Comparison of ENCODE assay signal across 1 cellular context in the genomic region with DNA sequence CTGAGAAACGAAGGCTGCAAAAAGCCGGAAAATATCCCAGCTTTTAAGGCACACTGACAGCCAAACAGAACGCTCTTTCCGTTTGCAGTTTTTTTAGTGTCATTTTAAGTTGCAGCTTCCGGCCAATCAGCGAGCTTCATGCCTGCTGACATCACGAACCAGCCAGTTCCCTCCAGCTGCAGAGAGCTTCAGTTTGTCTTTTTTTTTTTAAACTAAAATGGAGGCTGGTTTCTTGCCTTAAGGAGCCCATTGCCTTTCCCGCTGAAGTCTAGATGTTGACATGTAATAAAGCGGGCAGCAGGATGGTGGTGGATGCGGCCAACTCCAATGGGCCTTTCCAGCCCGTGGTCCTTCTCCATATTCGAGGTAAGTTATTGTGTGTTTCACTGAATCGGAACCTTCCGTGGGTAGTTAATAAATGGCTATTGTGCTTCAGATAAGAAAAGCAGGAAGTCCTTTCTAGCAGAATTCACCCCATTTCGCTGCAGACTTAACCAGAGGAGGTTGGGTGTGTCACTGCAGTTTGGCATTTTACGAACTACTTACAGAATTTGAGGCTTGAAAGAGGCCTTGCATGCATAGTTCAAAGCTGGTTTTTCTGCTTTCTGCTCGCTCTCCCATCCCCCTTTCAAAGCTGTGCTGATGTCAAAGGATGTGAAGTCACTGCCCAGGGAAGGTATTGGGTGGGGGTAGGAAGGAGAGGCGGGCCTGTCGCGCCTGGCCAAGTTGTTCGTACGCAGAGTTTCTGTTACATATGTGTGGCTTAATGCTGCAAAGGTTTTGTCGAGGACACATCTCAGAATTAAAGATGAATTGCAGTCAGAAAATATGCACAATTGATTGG.
A peak's percentile ranks its signal among the peaks of the same experiment; 100 is the strongest.
TF ChIP-seq lines count a peak whose summit lies in the region.

No MANE protein-coding gene starts in this region.

TF ChIP-seq in HepG2, 621 proteins besides CTCF, POLR2A, EP300 and RAD21 (continued from another document and continues in another):
- TF ChIP-seq, protein P1, sequence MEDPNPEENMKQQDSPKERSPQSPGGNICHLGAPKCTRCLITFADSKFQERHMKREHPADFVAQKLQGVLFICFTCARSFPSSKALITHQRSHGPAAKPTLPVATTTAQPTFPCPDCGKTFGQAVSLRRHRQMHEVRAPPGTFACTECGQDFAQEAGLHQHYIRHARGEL (CRISPR knock-in tag; IDR thresholded peaks at IDR 0.05): no peak
- TF ChIP-seq ATF1 (CRISPR knock-in tag; IDR thresholded peaks at IDR 0.05): peak; percentile 90
- no peak for TF ChIP-seq SP1 (IDR thresholded peaks at IDR 0.05)
- TF ChIP-seq SP1 (CRISPR knock-in tag; IDR thresholded peaks at IDR 0.05): peak; percentile 43; the same call in 1 of the 2 replicates
- TF ChIP-seq DNMT1 (CRISPR knock-in tag; IDR thresholded peaks at IDR 0.05): no peak
- TF ChIP-seq, protein P2, sequence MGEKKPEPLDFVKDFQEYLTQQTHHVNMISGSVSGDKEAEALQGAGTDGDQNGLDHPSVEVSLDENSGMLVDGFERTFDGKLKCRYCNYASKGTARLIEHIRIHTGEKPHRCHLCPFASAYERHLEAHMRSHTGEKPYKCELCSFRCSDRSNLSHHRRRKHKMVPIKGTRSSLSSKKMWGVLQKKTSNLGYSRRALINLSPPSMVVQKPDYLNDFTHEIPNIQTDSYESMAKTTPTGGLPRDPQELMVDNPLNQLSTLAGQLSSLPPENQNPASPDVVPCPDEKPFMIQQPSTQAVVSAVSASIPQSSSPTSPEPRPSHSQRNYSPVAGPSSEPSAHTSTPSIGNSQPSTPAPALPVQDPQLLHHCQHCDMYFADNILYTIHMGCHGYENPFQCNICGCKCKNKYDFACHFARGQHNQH (CRISPR knock-in tag; IDR thresholded peaks at IDR 0.05): peak; percentile 55; the same call in 1 of the 2 replicates
- TF ChIP-seq ZNF614 (CRISPR knock-in tag; IDR thresholded peaks at IDR 0.05; ENCODE audit: borderline replicate concordance): peak; percentile 44; the same call in 1 of the 2 replicates
- TF ChIP-seq, protein P3, sequence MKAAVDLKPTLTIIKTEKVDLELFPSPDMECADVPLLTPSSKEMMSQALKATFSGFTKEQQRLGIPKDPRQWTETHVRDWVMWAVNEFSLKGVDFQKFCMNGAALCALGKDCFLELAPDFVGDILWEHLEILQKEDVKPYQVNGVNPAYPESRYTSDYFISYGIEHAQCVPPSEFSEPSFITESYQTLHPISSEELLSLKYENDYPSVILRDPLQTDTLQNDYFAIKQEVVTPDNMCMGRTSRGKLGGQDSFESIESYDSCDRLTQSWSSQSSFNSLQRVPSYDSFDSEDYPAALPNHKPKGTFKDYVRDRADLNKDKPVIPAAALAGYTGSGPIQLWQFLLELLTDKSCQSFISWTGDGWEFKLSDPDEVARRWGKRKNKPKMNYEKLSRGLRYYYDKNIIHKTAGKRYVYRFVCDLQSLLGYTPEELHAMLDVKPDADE (CRISPR knock-in tag; IDR thresholded peaks at IDR 0.05): no peak
- TF ChIP-seq MEIS1 (CRISPR knock-in tag; IDR thresholded peaks at IDR 0.05; ENCODE audit: borderline replicate concordance): no peak
- TF ChIP-seq, protein P4, sequence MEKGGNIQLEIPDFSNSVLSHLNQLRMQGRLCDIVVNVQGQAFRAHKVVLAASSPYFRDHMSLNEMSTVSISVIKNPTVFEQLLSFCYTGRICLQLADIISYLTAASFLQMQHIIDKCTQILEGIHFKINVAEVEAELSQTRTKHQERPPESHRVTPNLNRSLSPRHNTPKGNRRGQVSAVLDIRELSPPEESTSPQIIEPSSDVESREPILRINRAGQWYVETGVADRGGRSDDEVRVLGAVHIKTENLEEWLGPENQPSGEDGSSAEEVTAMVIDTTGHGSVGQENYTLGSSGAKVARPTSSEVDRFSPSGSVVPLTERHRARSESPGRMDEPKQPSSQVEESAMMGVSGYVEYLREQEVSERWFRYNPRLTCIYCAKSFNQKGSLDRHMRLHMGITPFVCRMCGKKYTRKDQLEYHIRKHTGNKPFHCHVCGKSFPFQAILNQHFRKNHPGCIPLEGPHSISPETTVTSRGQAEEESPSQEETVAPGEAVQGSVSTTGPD (CRISPR knock-in tag; IDR thresholded peaks at IDR 0.05): no peak
- peak; percentile 82 for TF ChIP-seq TAF1 (CRISPR knock-in tag; IDR thresholded peaks at IDR 0.05)
- no peak for TF ChIP-seq CEBPB (IDR thresholded peaks at IDR 0.05; ENCODE audit: borderline replicate concordance, low read depth, low read length)
- TF ChIP-seq ZNF224 (CRISPR knock-in tag; IDR thresholded peaks at IDR 0.05): peak; percentile 77; the same call in 1 of the 2 replicates
- no peak for TF ChIP-seq ZBTB3 (CRISPR knock-in tag; IDR thresholded peaks at IDR 0.05; ENCODE audit: borderline replicate concordance, low read depth)
- TF ChIP-seq PAF1 (CRISPR knock-in tag; IDR thresholded peaks at IDR 0.05): no peak
- no peak for TF ChIP-seq ZNF724P (CRISPR knock-in tag; IDR thresholded peaks at IDR 0.05; ENCODE audit: borderline replicate concordance)
- no peak for TF ChIP-seq ZNF33A (CRISPR knock-in tag; IDR thresholded peaks at IDR 0.05; ENCODE audit: borderline replicate concordance)
- peak; percentile 14; the same call in 1 of the 2 replicates for TF ChIP-seq RARA (CRISPR knock-in tag; IDR thresholded peaks at IDR 0.05)
- TF ChIP-seq ZNF441 (CRISPR knock-in tag; IDR thresholded peaks at IDR 0.05; ENCODE audit: borderline replicate concordance): no peak
- TF ChIP-seq, protein P5, sequence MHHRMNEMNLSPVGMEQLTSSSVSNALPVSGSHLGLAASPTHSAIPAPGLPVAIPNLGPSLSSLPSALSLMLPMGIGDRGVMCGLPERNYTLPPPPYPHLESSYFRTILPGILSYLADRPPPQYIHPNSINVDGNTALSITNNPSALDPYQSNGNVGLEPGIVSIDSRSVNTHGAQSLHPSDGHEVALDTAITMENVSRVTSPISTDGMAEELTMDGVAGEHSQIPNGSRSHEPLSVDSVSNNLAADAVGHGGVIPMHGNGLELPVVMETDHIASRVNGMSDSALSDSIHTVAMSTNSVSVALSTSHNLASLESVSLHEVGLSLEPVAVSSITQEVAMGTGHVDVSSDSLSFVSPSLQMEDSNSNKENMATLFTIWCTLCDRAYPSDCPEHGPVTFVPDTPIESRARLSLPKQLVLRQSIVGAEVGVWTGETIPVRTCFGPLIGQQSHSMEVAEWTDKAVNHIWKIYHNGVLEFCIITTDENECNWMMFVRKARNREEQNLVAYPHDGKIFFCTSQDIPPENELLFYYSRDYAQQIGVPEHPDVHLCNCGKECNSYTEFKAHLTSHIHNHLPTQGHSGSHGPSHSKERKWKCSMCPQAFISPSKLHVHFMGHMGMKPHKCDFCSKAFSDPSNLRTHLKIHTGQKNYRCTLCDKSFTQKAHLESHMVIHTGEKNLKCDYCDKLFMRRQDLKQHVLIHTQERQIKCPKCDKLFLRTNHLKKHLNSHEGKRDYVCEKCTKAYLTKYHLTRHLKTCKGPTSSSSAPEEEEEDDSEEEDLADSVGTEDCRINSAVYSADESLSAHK (CRISPR knock-in tag; IDR thresholded peaks at IDR 0.05; ENCODE audit: borderline replicate concordance): no peak
- TF ChIP-seq FLYWCH1 (CRISPR knock-in tag; IDR thresholded peaks at IDR 0.05): 0 out of 2 replicates have a peak, but pooled peaks have one; percentile 48
- TF ChIP-seq RNF2 (conservative IDR thresholded peaks at IDR 0.05; ENCODE audit: low read depth): no peak
- TF ChIP-seq MAF1 (CRISPR knock-in tag; IDR thresholded peaks at IDR 0.05; ENCODE audit: borderline replicate concordance): no peak
- TF ChIP-seq ZNF674 (CRISPR knock-in tag; IDR thresholded peaks at IDR 0.05; ENCODE audit: low read depth): no peak
- TF ChIP-seq, protein P6, sequence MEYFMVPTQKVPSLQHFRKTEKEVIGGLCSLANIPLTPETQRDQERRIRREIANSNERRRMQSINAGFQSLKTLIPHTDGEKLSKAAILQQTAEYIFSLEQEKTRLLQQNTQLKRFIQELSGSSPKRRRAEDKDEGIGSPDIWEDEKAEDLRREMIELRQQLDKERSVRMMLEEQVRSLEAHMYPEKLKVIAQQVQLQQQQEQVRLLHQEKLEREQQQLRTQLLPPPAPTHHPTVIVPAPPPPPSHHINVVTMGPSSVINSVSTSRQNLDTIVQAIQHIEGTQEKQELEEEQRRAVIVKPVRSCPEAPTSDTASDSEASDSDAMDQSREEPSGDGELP (IDR thresholded peaks at IDR 0.05; ENCODE audit: borderline replicate concordance, low read depth): peak; percentile 54; the same call in 1 of the 2 replicates
- TF ChIP-seq SMAD9 (CRISPR knock-in tag; IDR thresholded peaks at IDR 0.05): no peak
- TF ChIP-seq CCAR2 (optimal IDR thresholded peaks at IDR 0.05; ENCODE audit: low read depth, low read length): no peak
- TF ChIP-seq, protein P7, sequence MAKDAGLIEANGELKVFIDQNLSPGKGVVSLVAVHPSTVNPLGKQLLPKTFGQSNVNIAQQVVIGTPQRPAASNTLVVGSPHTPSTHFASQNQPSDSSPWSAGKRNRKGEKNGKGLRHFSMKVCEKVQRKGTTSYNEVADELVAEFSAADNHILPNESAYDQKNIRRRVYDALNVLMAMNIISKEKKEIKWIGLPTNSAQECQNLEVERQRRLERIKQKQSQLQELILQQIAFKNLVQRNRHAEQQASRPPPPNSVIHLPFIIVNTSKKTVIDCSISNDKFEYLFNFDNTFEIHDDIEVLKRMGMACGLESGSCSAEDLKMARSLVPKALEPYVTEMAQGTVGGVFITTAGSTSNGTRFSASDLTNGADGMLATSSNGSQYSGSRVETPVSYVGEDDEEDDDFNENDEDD (CRISPR knock-in tag; IDR thresholded peaks at IDR 0.05; ENCODE audit: borderline replicate concordance): 0 out of 2 replicates have a peak, but pooled peaks have one; percentile 24
- TF ChIP-seq ZNF446 (CRISPR knock-in tag; IDR thresholded peaks at IDR 0.05): no peak
- TF ChIP-seq KLF12 (CRISPR knock-in tag; IDR thresholded peaks at IDR 0.05; ENCODE audit: borderline replicate concordance): peak; percentile 10; the same call in 1 of the 2 replicates
- no peak for TF ChIP-seq ZNF10 (CRISPR knock-in tag; IDR thresholded peaks at IDR 0.05; ENCODE audit: borderline replicate concordance, low read depth)
- no peak for TF ChIP-seq TP53 (CRISPR knock-in tag; conservative IDR thresholded peaks at IDR 0.05)
- TF ChIP-seq ZNF577 (CRISPR knock-in tag; IDR thresholded peaks at IDR 0.05; ENCODE audit: borderline replicate concordance, low read depth): no peak
- TF ChIP-seq ZNF570 (CRISPR knock-in tag; IDR thresholded peaks at IDR 0.05; ENCODE audit: borderline replicate concordance): no peak
- TF ChIP-seq, protein P8, sequence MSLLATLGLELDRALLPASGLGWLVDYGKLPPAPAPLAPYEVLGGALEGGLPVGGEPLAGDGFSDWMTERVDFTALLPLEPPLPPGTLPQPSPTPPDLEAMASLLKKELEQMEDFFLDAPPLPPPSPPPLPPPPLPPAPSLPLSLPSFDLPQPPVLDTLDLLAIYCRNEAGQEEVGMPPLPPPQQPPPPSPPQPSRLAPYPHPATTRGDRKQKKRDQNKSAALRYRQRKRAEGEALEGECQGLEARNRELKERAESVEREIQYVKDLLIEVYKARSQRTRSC (CRISPR knock-in tag; IDR thresholded peaks at IDR 0.05; ENCODE audit: low read depth): no peak
- TF ChIP-seq ZNF7 (CRISPR knock-in tag; IDR thresholded peaks at IDR 0.05): no peak
- TF ChIP-seq SKI (IDR thresholded peaks at IDR 0.05; ENCODE audit: partially characterized antibody): no peak
- TF ChIP-seq ZSCAN9 (CRISPR knock-in tag; IDR thresholded peaks at IDR 0.05; ENCODE audit: borderline replicate concordance): peak; percentile 51; the same call in 1 of the 2 replicates
- peak; percentile 37; the same call in 1 of the 2 replicates for TF ChIP-seq ZNF607 (CRISPR knock-in tag; IDR thresholded peaks at IDR 0.05; ENCODE audit: borderline replicate concordance)
- no peak for TF ChIP-seq ZNF317 (CRISPR knock-in tag; IDR thresholded peaks at IDR 0.05)
- TF ChIP-seq ZNF530 (CRISPR knock-in tag; IDR thresholded peaks at IDR 0.05; ENCODE audit: low read depth): no peak
- no peak for TF ChIP-seq ZNF563 (CRISPR knock-in tag; IDR thresholded peaks at IDR 0.05)
- TF ChIP-seq, protein P9, sequence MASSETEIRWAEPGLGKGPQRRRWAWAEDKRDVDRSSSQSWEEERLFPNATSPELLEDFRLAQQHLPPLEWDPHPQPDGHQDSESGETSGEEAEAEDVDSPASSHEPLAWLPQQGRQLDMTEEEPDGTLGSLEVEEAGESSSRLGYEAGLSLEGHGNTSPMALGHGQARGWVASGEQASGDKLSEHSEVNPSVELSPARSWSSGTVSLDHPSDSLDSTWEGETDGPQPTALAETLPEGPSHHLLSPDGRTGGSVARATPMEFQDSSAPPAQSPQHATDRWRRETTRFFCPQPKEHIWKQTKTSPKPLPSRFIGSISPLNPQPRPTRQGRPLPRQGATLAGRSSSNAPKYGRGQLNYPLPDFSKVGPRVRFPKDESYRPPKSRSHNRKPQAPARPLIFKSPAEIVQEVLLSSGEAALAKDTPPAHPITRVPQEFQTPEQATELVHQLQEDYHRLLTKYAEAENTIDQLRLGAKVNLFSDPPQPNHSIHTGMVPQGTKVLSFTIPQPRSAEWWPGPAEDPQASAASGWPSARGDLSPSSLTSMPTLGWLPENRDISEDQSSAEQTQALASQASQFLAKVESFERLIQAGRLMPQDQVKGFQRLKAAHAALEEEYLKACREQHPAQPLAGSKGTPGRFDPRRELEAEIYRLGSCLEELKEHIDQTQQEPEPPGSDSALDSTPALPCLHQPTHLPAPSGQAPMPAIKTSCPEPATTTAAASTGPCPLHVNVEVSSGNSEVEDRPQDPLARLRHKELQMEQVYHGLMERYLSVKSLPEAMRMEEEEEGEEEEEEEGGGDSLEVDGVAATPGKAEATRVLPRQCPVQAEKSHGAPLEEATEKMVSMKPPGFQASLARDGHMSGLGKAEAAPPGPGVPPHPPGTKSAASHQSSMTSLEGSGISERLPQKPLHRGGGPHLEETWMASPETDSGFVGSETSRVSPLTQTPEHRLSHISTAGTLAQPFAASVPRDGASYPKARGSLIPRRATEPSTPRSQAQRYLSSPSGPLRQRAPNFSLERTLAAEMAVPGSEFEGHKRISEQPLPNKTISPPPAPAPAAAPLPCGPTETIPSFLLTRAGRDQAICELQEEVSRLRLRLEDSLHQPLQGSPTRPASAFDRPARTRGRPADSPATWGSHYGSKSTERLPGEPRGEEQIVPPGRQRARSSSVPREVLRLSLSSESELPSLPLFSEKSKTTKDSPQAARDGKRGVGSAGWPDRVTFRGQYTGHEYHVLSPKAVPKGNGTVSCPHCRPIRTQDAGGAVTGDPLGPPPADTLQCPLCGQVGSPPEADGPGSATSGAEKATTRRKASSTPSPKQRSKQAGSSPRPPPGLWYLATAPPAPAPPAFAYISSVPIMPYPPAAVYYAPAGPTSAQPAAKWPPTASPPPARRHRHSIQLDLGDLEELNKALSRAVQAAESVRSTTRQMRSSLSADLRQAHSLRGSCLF (CRISPR knock-in tag; IDR thresholded peaks at IDR 0.05; ENCODE audit: borderline replicate concordance): no peak
- peak; percentile 70 for TF ChIP-seq KLF11 (CRISPR knock-in tag; IDR thresholded peaks at IDR 0.05)
- TF ChIP-seq, protein P10, sequence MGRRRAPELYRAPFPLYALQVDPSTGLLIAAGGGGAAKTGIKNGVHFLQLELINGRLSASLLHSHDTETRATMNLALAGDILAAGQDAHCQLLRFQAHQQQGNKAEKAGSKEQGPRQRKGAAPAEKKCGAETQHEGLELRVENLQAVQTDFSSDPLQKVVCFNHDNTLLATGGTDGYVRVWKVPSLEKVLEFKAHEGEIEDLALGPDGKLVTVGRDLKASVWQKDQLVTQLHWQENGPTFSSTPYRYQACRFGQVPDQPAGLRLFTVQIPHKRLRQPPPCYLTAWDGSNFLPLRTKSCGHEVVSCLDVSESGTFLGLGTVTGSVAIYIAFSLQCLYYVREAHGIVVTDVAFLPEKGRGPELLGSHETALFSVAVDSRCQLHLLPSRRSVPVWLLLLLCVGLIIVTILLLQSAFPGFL (CRISPR knock-in tag; IDR thresholded peaks at IDR 0.05): no peak
